In the genomic region with DNA sequence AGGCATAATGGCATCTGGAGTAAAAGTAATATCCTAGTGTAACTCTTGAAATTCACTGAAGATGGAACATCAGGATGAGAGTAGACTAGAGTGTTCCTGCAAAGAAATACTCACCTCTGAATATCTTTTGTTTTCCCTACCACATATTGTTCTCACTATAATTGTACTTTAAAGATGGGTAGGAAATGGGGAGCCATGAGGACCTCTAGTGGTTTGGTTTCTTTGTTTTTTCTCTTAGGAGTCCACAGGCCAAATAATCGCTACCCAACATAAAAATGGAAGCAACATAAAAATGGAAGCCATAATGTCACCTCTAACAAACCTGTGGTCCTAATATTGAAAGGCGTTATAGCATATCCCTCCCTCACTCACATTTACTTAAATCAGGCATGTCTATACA, we compare ENCODE assay signal across 1 cellular context.
TF ChIP-seq lines count a peak whose summit lies in the region.

No MANE protein-coding gene starts in this region.

TF ChIP-seq in WTC11, 78 proteins besides CTCF, POLR2A, EP300 and RAD21 (continued from another document):
- TF ChIP-seq, protein P1, sequence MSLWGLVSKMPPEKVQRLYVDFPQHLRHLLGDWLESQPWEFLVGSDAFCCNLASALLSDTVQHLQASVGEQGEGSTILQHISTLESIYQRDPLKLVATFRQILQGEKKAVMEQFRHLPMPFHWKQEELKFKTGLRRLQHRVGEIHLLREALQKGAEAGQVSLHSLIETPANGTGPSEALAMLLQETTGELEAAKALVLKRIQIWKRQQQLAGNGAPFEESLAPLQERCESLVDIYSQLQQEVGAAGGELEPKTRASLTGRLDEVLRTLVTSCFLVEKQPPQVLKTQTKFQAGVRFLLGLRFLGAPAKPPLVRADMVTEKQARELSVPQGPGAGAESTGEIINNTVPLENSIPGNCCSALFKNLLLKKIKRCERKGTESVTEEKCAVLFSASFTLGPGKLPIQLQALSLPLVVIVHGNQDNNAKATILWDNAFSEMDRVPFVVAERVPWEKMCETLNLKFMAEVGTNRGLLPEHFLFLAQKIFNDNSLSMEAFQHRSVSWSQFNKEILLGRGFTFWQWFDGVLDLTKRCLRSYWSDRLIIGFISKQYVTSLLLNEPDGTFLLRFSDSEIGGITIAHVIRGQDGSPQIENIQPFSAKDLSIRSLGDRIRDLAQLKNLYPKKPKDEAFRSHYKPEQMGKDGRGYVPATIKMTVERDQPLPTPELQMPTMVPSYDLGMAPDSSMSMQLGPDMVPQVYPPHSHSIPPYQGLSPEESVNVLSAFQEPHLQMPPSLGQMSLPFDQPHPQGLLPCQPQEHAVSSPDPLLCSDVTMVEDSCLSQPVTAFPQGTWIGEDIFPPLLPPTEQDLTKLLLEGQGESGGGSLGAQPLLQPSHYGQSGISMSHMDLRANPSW (CRISPR knock-in tag; conservative IDR thresholded peaks at IDR 0.05; ENCODE audit: low read depth) = no peak
- TF ChIP-seq, protein P2, sequence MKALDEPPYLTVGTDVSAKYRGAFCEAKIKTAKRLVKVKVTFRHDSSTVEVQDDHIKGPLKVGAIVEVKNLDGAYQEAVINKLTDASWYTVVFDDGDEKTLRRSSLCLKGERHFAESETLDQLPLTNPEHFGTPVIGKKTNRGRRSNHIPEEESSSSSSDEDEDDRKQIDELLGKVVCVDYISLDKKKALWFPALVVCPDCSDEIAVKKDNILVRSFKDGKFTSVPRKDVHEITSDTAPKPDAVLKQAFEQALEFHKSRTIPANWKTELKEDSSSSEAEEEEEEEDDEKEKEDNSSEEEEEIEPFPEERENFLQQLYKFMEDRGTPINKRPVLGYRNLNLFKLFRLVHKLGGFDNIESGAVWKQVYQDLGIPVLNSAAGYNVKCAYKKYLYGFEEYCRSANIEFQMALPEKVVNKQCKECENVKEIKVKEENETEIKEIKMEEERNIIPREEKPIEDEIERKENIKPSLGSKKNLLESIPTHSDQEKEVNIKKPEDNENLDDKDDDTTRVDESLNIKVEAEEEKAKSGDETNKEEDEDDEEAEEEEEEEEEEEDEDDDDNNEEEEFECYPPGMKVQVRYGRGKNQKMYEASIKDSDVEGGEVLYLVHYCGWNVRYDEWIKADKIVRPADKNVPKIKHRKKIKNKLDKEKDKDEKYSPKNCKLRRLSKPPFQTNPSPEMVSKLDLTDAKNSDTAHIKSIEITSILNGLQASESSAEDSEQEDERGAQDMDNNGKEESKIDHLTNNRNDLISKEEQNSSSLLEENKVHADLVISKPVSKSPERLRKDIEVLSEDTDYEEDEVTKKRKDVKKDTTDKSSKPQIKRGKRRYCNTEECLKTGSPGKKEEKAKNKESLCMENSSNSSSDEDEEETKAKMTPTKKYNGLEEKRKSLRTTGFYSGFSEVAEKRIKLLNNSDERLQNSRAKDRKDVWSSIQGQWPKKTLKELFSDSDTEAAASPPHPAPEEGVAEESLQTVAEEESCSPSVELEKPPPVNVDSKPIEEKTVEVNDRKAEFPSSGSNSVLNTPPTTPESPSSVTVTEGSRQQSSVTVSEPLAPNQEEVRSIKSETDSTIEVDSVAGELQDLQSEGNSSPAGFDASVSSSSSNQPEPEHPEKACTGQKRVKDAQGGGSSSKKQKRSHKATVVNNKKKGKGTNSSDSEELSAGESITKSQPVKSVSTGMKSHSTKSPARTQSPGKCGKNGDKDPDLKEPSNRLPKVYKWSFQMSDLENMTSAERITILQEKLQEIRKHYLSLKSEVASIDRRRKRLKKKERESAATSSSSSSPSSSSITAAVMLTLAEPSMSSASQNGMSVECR (CRISPR knock-in tag; IDR thresholded peaks at IDR 0.05; ENCODE audit: borderline replicate concordance) = no peak
